In the genomic region with DNA sequence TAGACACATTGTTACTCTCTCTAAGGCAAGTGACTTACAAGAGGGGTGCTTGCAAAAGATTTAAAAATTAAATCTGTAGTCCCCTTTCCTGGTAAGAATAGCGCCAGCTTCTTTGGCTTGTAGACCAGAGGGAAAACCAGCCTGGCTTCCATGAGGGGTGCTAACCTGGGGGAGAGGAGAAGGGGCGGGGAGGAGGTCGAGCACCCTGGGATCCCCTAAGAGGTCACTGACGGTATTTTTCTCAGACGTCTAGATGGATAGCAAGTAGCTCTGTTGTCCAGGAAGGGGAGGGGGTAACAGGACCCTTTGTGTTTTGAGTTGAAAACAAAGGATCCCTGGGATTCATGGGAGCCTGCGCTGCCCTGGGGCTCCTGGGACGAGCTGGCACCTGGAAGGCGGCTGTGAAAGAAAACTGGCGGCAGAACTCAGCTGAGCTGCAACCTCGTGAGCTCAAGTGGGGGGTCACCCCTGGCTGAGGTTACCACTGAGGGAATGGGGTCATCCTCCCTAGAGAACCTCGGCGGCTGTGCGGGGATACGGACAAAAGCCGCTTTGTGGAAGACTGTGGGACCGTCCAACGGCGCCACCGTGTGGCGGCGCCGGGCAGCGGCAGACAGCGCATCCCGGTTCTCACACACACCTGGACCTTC, we compare ENCODE assay signal across 8 cellular contexts. TPM values are rescaled to one million over a fixed set of nuclear protein-coding genes. Genes with fewer than 3 reads are reported as not detected.
DNase-seq lines count a peak whose midpoint lies in the region; ATAC-seq, FAIRE-seq and TF ChIP-seq lines count a peak whose summit lies in the region.

No MANE protein-coding gene starts in this region.

- no peak overlapping the region for H2BK5ac ChIP-seq in H1 (ENCODE audit: low read depth, low read length)

- no peak for TF ChIP-seq EP300 in H1 (IDR thresholded peaks at IDR 0.05; ENCODE audit: borderline replicate concordance in 1 of 2, low read depth in 2 of 2, low read length in 2 of 2)

- no peak overlapping the region for H3K14ac ChIP-seq in H1 (ENCODE audit: insufficient read length)

- peak overlapping the region; percentile 12 to 72 for H3K4me2 ChIP-seq in H1 (ENCODE audit: insufficient read depth in 1 of 2, low read depth in 2 of 2, low read length in 2 of 2)

- H3K27me3 Mint-ChIP-seq in activated CD4-positive, alpha-beta memory T cell treated with anti-CD3 and anti-CD28 coated beads for 36 hours = peaks cover 54% of the 10 kb centered on the region

- no peaks in the 10 kb centered on the region for H3K79me2 ChIP-seq in H1 (ENCODE audit: control insufficient read depth in 1 of 2, insufficient read depth in 2 of 2, low read length in 2 of 2)

- no peaks in the 10 kb centered on the region for H3K36me3 Mint-ChIP-seq in activated CD4-positive, alpha-beta memory T cell treated with anti-CD3 and anti-CD28 coated beads for 36 hours

- no peak overlapping the region for H2BK12ac ChIP-seq in H1 (ENCODE audit: low read depth, low read length)

- H2BK120ac ChIP-seq in H1 (replicated peaks; ENCODE audit: low read depth, low read length) = no peak overlapping the region

- POLR2A ChIA-PET in activated CD4-positive, alpha-beta memory T cell treated with anti-CD3 and anti-CD28 coated beads for 36 hours (lab: Charles Lee) = no interaction called here
- POLR2A ChIA-PET in H1 (lab: Charles Lee; ENCODE audit: partially characterized antibody) = interaction anchor here (0.8 to 1.2 kb wide), 5 partner anchors 9 to 143 kb away, joined by 3 to 4 read pairs (median 3); a partner anchor contains a TSS

- no peak overlapping the region for H2AK5ac ChIP-seq in H1 (ENCODE audit: low read depth, low read length)

- 13% methylated on average over 25 of the region's 25 CpGs; no CpG with 5 or more reads in 1 of the 2 experiments for WGBS in H1 (ENCODE audit: extremely low coverage in 1 of 2, insufficient coverage in 1 of 2, insufficient read length in 1 of 2, insufficient replicate concordance in 2 of 2, low coverage in 1 of 2, low lambda C conversion rate in 2 of 2, missing lambda C conversion rate in 1 of 2), 2 experiments
- WGBS in mesodermal cell (ENCODE audit: insufficient coverage in 2 of 2), 2 experiments = 9 to 15% methylated on average over 19 to 24 of the region's 25 CpGs

- H3K36me3 ChIP-seq in H1 (ENCODE audit: control insufficient read depth in 2 of 4, insufficient read depth in 4 of 4, low read length in 3 of 4) (no peaks in the 10 kb centered on the region), mesodermal cell (ENCODE audit: control insufficient read depth, insufficient read depth, low read length) (no peaks in the 10 kb centered on the region)

- H2BK15ac ChIP-seq in H1 (ENCODE audit: low read length) = no peak overlapping the region

- CTCF ChIA-PET in activated CD4-positive, alpha-beta memory T cell treated with anti-CD3 and anti-CD28 coated beads for 36 hours (lab: Charles Lee) = interaction anchor here (0.6 to 3.2 kb wide), 21 partner anchors 8 to 689 kb away, joined by 3 to 34 read pairs (median 3); a partner anchor contains a TSS
- CTCF ChIA-PET in H1 (lab: Charles Lee; ENCODE audit: partially characterized antibody) = interaction anchor here (0.6 to 3.5 kb wide), 56 partner anchors 9 to 981 kb away, joined by 3 to 117 read pairs (median 5); a partner anchor contains a TSS

- peak overlapping the region in 2 of 4 experiments; percentile 16 to 34; a peak in 1 of 7 replicates for H3K9ac ChIP-seq in H1 (replicated peaks in 1 of 4; ENCODE audit: extremely low read depth in 1 of 4, low read depth in 3 of 4, low read length in 3 of 4)

- H4K91ac ChIP-seq in H1 (replicated peaks; ENCODE audit: insufficient read length, low read length) = no peak overlapping the region

- intact Hi-C loops in activated CD4-positive, alpha-beta memory T cell treated with anti-CD3 and anti-CD28 coated beads for 36 hours (cut with micrococcal nuclease) = loop anchor here (1.0 to 10.0 kb wide), 4 partner anchors 47 to 692 kb away; a partner anchor contains a TSS

- FAIRE-seq in GM18507 (lab: Jason Lieb, UNC) (no peak), H1 (lab: Jason Lieb, UNC) (no peak)

- H3K27ac ChIP-seq in H1 (ENCODE audit: low read depth, low read length) = no peak overlapping the region
- peak overlapping the region; percentile 81 for H3K27ac ChIP-seq in mesodermal cell (ENCODE audit: low read depth, low read length, severe bottlenecking)

- peaks cover 7% of the 10 kb centered on the region; the same call in 1 of the 2 replicates for H3K23me2 ChIP-seq in H1 (ENCODE audit: low read depth, low read length)

- H3K56ac ChIP-seq in H1 (replicated peaks; ENCODE audit: insufficient read length, low read depth, low read length) = no peak overlapping the region

- H3K9me3 ChIP-seq in H1 (ENCODE audit: insufficient read depth in 2 of 2, low read depth in 1 of 2, low read length in 1 of 2) (no peaks in the 10 kb centered on the region), mesodermal cell (ENCODE audit: control insufficient read depth, low read length) (no peaks in the 10 kb centered on the region)

- H3K4me3 ChIP-seq in H1 (ENCODE audit: extremely low read depth in 1 of 4, insufficient read depth in 2 of 4, low read depth in 3 of 4, low read length in 4 of 4) (peak overlapping the region; percentile 21 to 57 (median 44); a peak in 5 of 8 replicates), mesodermal cell (ENCODE audit: extremely low read depth, insufficient read depth, low read length, poor library complexity, severe bottlenecking) (no peak overlapping the region)

- no peak overlapping the region for H3K4me3 Mint-ChIP-seq in activated CD4-positive, alpha-beta memory T cell treated with anti-CD3 and anti-CD28 coated beads for 36 hours

- TF ChIP-seq CTCF in AG09319 (IDR thresholded peaks at IDR 0.05; ENCODE audit: low read depth, low read length) (peak; percentile 100), H1 (IDR thresholded peaks at IDR 0.05; ENCODE audit: control extremely low read depth in 1 of 3, insufficient read depth in 1 of 3, low read depth in 1 of 3, low read length in 3 of 3) (peak; percentile 90 to 94 (median 92))

- H3K9me3 Mint-ChIP-seq in activated CD4-positive, alpha-beta memory T cell treated with anti-CD3 and anti-CD28 coated beads for 36 hours = no peaks in the 10 kb centered on the region

- H4K20me1 ChIP-seq in H1 (replicated peaks in 1 of 2; ENCODE audit: control insufficient read depth in 1 of 2, insufficient read depth in 2 of 2, low read length in 2 of 2) = no peaks in the 10 kb centered on the region

- no peak overlapping the region for H3K4ac ChIP-seq in H1 (replicated peaks; ENCODE audit: insufficient read length, low read depth, low read length)

- DNase-seq in AG09319 (ENCODE audit: extremely low read depth, low read depth) (no peak), GM18507 (ENCODE audit: extremely low spot score, insufficient read length, low read depth) (peak; percentile 54), NCI-H2196 treated with DMSO at 0.1 percent for 48 hours (lab: John Stamatoyannopoulos, UW; ENCODE audit: unreplicated experiment) (peak; percentile 24), H1 (ENCODE audit: low read depth in 1 of 2, low spot score in 2 of 2) (peak; percentile 66 to 89)
- peak; percentile 64 for DNase-seq in activated CD4-positive, alpha-beta memory T cell treated with anti-CD3 and anti-CD28 coated beads for 36 hours
- peak; percentile 72 for DNase-seq in stimulated activated CD8-positive, alpha-beta memory T cell treated with anti-CD3 and anti-CD28 coated beads, Interleukin-4, amount 100 ng/mL, for 48 hours

- H3K27me3 ChIP-seq in H1 (replicated peaks in 1 of 4; ENCODE audit: control insufficient read depth in 3 of 4, extremely low read depth in 1 of 4, insufficient read depth in 3 of 4, low read length in 3 of 4) = no peaks in the 10 kb centered on the region; a peak in 2 of 7 replicates

- no peak overlapping the region for H2BK20ac ChIP-seq in H1 (ENCODE audit: low read length)

- TF ChIP-seq POLR2A in H1 (IDR thresholded peaks at IDR 0.05; ENCODE audit: control extremely low read depth in 1 of 2, low read depth in 2 of 2, low read length in 2 of 2) = no peak

- H3K18ac ChIP-seq in H1 (ENCODE audit: extremely low read depth, low read length) = peak overlapping the region; percentile 57; the same call in 1 of the 2 replicates

- H3K4me1 Mint-ChIP-seq in activated CD4-positive, alpha-beta memory T cell treated with anti-CD3 and anti-CD28 coated beads for 36 hours (ENCODE audit: low read depth) = no peaks in the 10 kb centered on the region

- H4K8ac ChIP-seq in H1 (ENCODE audit: extremely low read depth, insufficient read depth, low read length) = peak overlapping the region; percentile 91; the same call in 1 of the 2 replicates

- H2AFZ ChIP-seq in H1 (ENCODE audit: low read length) = peak overlapping the region; percentile 94

- peaks cover 0 to 4% (median 2%) of the 10 kb centered on the region in 4 experiments; a peak in 4 of 7 replicates for H3K4me1 ChIP-seq in H1 (replicated peaks in 1 of 4; ENCODE audit: control insufficient read depth in 3 of 4, insufficient read depth in 4 of 4, low read length in 3 of 4)
- H3K4me1 ChIP-seq in mesodermal cell (ENCODE audit: control insufficient read depth, insufficient read depth, low read length, poor library complexity, severe bottlenecking) = peaks cover 12% of the 10 kb centered on the region

- ATAC-seq in HG02981 (IDR thresholded peaks at IDR 0.05; ENCODE audit: unreplicated experiment) = peak; percentile 81

- H3K23ac ChIP-seq in H1 (ENCODE audit: insufficient read length) = no peak overlapping the region

- no peak overlapping the region for H4K5ac ChIP-seq in H1 (ENCODE audit: insufficient read length, low read depth, low read length)

- no peak overlapping the region for H3K27ac Mint-ChIP-seq in activated CD4-positive, alpha-beta memory T cell treated with anti-CD3 and anti-CD28 coated beads for 36 hours

- TF ChIP-seq RAD21 in H1 (IDR thresholded peaks at IDR 0.05 in 1 of 2, conservative IDR thresholded peaks at IDR 0.05 in 1 of 2; ENCODE audit: low read depth in 2 of 2, low read length in 2 of 2) = peak; percentile 91 to 93

- no peaks in the 10 kb centered on the region for H3K79me1 ChIP-seq in H1 (ENCODE audit: low read depth, low read length)

RNA-seq across cellular contexts. Expression of a gene that starts 37.8 kb away (rescaled TPM):
- 10 to 100 TPM; 61.2 to 64.6 TPM for total RNA-seq in activated CD4-positive, alpha-beta memory T cell treated with anti-CD3 and anti-CD28 coated beads for 36 hours
- total RNA-seq in H1 (2021; fragmentation: NEBNext Ultra II Directional; extraction: Animal tissue kit (Norgen Biotek cat#: 25700)) = 71.5 and 75.2 TPM in 2 replicates
- polyA plus RNA-seq in H1 (2011; rRNA removed) = 10.2 and 18.1 TPM in 2 replicates
- 26.7 TPM for polyA plus RNA-seq in H1 (2011; cell fraction: cytosol; rRNA removed)
- 11.4 TPM for polyA plus RNA-seq in H1 (2011; cell fraction: nucleus; rRNA removed)
- polyA plus RNA-seq in H1 (2012, experiment 1 of 2) = 26.7 to 57.4 TPM (median 33.7 TPM) in 4 replicates
- 16.7 TPM for polyA plus RNA-seq in H1 (2012, experiment 2 of 2)
- 32.6 TPM for polyA plus RNA-seq in H1 (2013, experiment 1 of 2)
- 32.4 TPM for polyA plus RNA-seq in H1 (2013, experiment 2 of 2)
- polyA minus RNA-seq in H1 (2011; rRNA and poly(A)+ RNA removed) = 20.7 and 22.7 TPM in 2 replicates
- polyA minus RNA-seq in H1 (2011; cell fraction: cytosol; rRNA and poly(A)+ RNA removed) = 22.7 TPM
- 85.0 TPM for polyA minus RNA-seq in H1 (2011; cell fraction: nucleus; rRNA and poly(A)+ RNA removed)
- polyA plus RNA-seq in mesodermal cell (2013, experiment 1 of 2) = 41.0 TPM
- polyA plus RNA-seq in mesodermal cell (2013, experiment 2 of 2) = 45.0 TPM

RNA-seq across cellular contexts. Expression of a gene that starts 48.1 kb away (rescaled TPM):
- not detected for total RNA-seq in activated CD4-positive, alpha-beta memory T cell treated with anti-CD3 and anti-CD28 coated beads for 36 hours
- total RNA-seq in H1 (2021; fragmentation: NEBNext Ultra II Directional; extraction: Animal tissue kit (Norgen Biotek cat#: 25700)) = 1.2 and 4.3 TPM in 2 replicates
- polyA plus RNA-seq in H1 (2011; rRNA removed) = 2.4 and 2.7 TPM in 2 replicates
- polyA plus RNA-seq in H1 (2011; cell fraction: cytosol; rRNA removed) = 2.8 TPM
- 3.4 TPM for polyA plus RNA-seq in H1 (2011; cell fraction: nucleus; rRNA removed)
- 0.90 to 1.4 TPM (median 1.3 TPM) in 4 replicates for polyA plus RNA-seq in H1 (2012, experiment 1 of 2)
- 1.9 TPM for polyA plus RNA-seq in H1 (2012, experiment 2 of 2)
- 2.1 TPM for polyA plus RNA-seq in H1 (2013, experiment 1 of 2)
- polyA plus RNA-seq in H1 (2013, experiment 2 of 2) = 2.0 TPM
- 2.5 and 3.9 TPM in 2 replicates for polyA minus RNA-seq in H1 (2011; rRNA and poly(A)+ RNA removed)
- 2.1 TPM for polyA minus RNA-seq in H1 (2011; cell fraction: cytosol; rRNA and poly(A)+ RNA removed)
- polyA minus RNA-seq in H1 (2011; cell fraction: nucleus; rRNA and poly(A)+ RNA removed) = 3.2 TPM
- 10.6 TPM for polyA plus RNA-seq in mesodermal cell (2013, experiment 1 of 2)
- 11.1 TPM for polyA plus RNA-seq in mesodermal cell (2013, experiment 2 of 2)
